In the genomic region with DNA sequence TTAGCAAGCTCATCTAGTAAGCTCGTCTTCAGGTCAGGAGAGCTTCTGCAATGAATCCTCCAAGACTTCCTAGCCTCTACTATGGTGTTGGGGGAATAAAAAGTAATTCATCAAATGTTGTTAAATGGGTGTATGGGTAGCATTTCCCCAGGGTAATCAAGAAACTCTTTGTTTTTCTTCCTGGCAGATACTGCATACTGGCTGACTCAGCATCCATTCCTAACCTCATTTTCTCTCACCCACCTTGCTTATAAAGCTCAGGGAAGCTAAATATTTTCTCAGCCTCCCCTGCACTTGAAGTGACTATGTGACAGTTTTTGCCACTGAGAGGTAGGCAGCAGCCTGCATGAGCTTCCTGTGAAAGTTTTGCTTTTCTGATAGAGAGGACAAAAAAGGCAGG, we compare ENCODE assay signal across 24 cellular contexts.
"Had no signal": no experiment of that assay in that cellular context is flagged by ENCODE, and none has a peak within 500 bp of the region (broad histone marks: within the 10 kb centered on the region; RNA-seq: fewer than 3 reads in every experiment).

No MANE protein-coding gene starts in this region.

- H3K9me3 ChIP-seq: left lung, right atrium auricular region, tibial nerve, vagina had no signal

- H3K4me3 ChIP-seq: left lung, right atrium auricular region, skin epidermis, tibial nerve, vagina had no signal

- H3K9me3 Mint-ChIP-seq: activated B cell treated with CpG ODN at 0.5 μM for 24 hours; activated CD4-positive, alpha-beta memory T cell treated with anti-CD3 and anti-CD28 coated beads for 36 hours; activated T-helper 1 cell treated with anti-CD3 and anti-CD28 coated beads, Interleukin-12 subunit alpha, Interleukin-12 subunit beta, Interleukin-2, Interleukin-4 antibody, amounts not matched to agents 30 ng/mL and 10 ng/mL and 1 ng/mL, durations not matched to agents 14 hours and 24 hours and 36 hours; stimulated activated naive CD8-positive, alpha-beta T cell treated with anti-CD3 and anti-CD28 coated beads, Interleukin-15, Interleukin-2, amounts not matched to agents 100 ng/mL and 50 ng/mL, for 24 hours; T-helper 2 cell treated with Interferon-gamma antibody and Interleukin-4, amounts not matched to agents 5 μg/mL and 100 μg/mL, for 36 hours had no signal

- H3K36me3 ChIP-seq: left lung, right atrium auricular region, tibial nerve, vagina had no signal

- H3K27ac Mint-ChIP-seq: activated B cell treated with CpG ODN at 0.5 μM for 24 hours; activated CD4-positive, alpha-beta memory T cell treated with anti-CD3 and anti-CD28 coated beads for 36 hours; activated naive CD8-positive, alpha-beta T cell; activated T-helper 1 cell treated with anti-CD3 and anti-CD28 coated beads, Interleukin-12 subunit alpha, Interleukin-12 subunit beta, Interleukin-2, Interleukin-4 antibody, amounts not matched to agents 30 ng/mL and 10 ng/mL and 1 ng/mL, durations not matched to agents 14 hours and 24 hours and 36 hours; progenitor cell of endocrine pancreas; stimulated activated naive CD8-positive, alpha-beta T cell treated with anti-CD3 and anti-CD28 coated beads, Interleukin-15, Interleukin-2, amounts not matched to agents 100 ng/mL and 50 ng/mL, for 24 hours; T-helper 2 cell treated with Interferon-gamma antibody and Interleukin-4, amounts not matched to agents 5 μg/mL and 100 μg/mL, for 36 hours had no signal

- DNase-seq: activated B cell treated with CpG ODN at 0.5 μM for 24 hours; activated CD4-positive, alpha-beta memory T cell treated with anti-CD3 and anti-CD28 coated beads for 36 hours; activated CD4-positive, alpha-beta T cell treated with anti-CD3 and anti-CD28 coated beads for 4 hours; activated gamma-delta T cell treated with Interleukin-2 at 50 U/mL for 16 hours; activated T-cell treated with anti-CD3 and anti-CD28 coated beads for 4 hours; dermis blood vessel endothelial cell; hypothalamus; islet precursor cell; left lung; midbrain; occipital lobe; stimulated activated CD4-positive, alpha-beta T cell treated with anti-CD3 and anti-CD28 coated beads, Interleukin-15, amount 100 ng/mL, for 24 hours; stimulated activated CD4-positive, alpha-beta T cell treated with anti-CD3 and anti-CD28 coated beads, Interleukin-2, amount 100 ng/mL, for 48 hours had no signal

- H3K4me3 Mint-ChIP-seq: activated B cell treated with CpG ODN at 0.5 μM for 24 hours; activated CD4-positive, alpha-beta memory T cell treated with anti-CD3 and anti-CD28 coated beads for 36 hours; activated naive CD8-positive, alpha-beta T cell; activated T-helper 1 cell treated with anti-CD3 and anti-CD28 coated beads, Interleukin-12 subunit alpha, Interleukin-12 subunit beta, Interleukin-2, Interleukin-4 antibody, amounts not matched to agents 30 ng/mL and 10 ng/mL and 1 ng/mL, durations not matched to agents 14 hours and 24 hours and 36 hours; stimulated activated naive CD8-positive, alpha-beta T cell treated with anti-CD3 and anti-CD28 coated beads, Interleukin-15, Interleukin-2, amounts not matched to agents 100 ng/mL and 50 ng/mL, for 24 hours; T-helper 2 cell treated with Interferon-gamma antibody and Interleukin-4, amounts not matched to agents 5 μg/mL and 100 μg/mL, for 36 hours had no signal

- H3K36me3 Mint-ChIP-seq: activated CD4-positive, alpha-beta memory T cell treated with anti-CD3 and anti-CD28 coated beads for 36 hours had no signal

- H3K27me3 ChIP-seq: left lung, right atrium auricular region, tibial nerve, vagina had no signal

- ATAC-seq: left lung had no signal

- H3K27me3 Mint-ChIP-seq: activated CD4-positive, alpha-beta memory T cell treated with anti-CD3 and anti-CD28 coated beads for 36 hours had no signal

- FAIRE-seq: frontal cortex had no signal

- H3K27ac ChIP-seq: epithelial cell of prostate, left lung, right atrium auricular region, skin epidermis, tibial nerve, vagina had no signal

- H3K4me1 Mint-ChIP-seq: activated B cell treated with CpG ODN at 0.5 μM for 24 hours had no signal

- H3K4me1 ChIP-seq: left lung, right atrium auricular region, tibial nerve, vagina had no signal
